2 cellular contexts compared by ENCODE assay signal in genomic region chr1:180310095-180310494, GRCh38.
TF ChIP-seq lines count a peak whose summit lies in the region.

No MANE protein-coding gene starts in this region.

TF ChIP-seq in A549, 52 proteins besides CTCF, POLR2A, EP300 and RAD21 (continued from another document):
- TF ChIP-seq CHD2 (IDR thresholded peaks at IDR 0.05; ENCODE audit: low read length, partially characterized antibody), result no peak
- peak; percentile 67; the same call in 1 of the 2 replicates for TF ChIP-seq RARB (CRISPR knock-in tag; IDR thresholded peaks at IDR 0.05)
- TF ChIP-seq CHD4 (IDR thresholded peaks at IDR 0.05; ENCODE audit: borderline replicate concordance), result no peak
- TF ChIP-seq ESRRA (IDR thresholded peaks at IDR 0.05; ENCODE audit: borderline replicate concordance, low read length), result no peak
- TF ChIP-seq SMC3 (IDR thresholded peaks at IDR 0.05), result no peak
- 0 out of 2 replicates have a peak, but pooled peaks have one; percentile 24 for TF ChIP-seq FOSL2 (IDR thresholded peaks at IDR 0.05)
- TF ChIP-seq FOSL2 (CRISPR knock-in tag; IDR thresholded peaks at IDR 0.05), result peak; percentile 87
- no peak for TF ChIP-seq SREBF2 (IDR thresholded peaks at IDR 0.05)
- TF ChIP-seq JUN (IDR thresholded peaks at IDR 0.05), result 0 out of 5 replicates have a peak, but pooled peaks of 1 of the 2 experiments have one; percentile 28
- no peak for TF ChIP-seq HOXB5 (CRISPR knock-in tag; IDR thresholded peaks at IDR 0.05)
- TF ChIP-seq TP53 (CRISPR knock-in tag; IDR thresholded peaks at IDR 0.05), result no peak
- TF ChIP-seq HOXB13 (CRISPR knock-in tag; IDR thresholded peaks at IDR 0.05; ENCODE audit: low read depth), result no peak
- TF ChIP-seq, protein P1, sequence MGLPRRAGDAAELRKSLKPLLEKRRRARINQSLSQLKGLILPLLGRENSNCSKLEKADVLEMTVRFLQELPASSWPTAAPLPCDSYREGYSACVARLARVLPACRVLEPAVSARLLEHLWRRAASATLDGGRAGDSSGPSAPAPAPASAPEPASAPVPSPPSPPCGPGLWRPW (IDR thresholded peaks at IDR 0.05), result peak; percentile 81; the same call in 1 of the 2 replicates
- TF ChIP-seq E2F6 (IDR thresholded peaks at IDR 0.05; ENCODE audit: borderline replicate concordance, low read depth), result no peak

TF ChIP-seq in IMR-90, 13 proteins besides CTCF, POLR2A, EP300 and RAD21 (continued from another document):
- TF ChIP-seq, protein P2, sequence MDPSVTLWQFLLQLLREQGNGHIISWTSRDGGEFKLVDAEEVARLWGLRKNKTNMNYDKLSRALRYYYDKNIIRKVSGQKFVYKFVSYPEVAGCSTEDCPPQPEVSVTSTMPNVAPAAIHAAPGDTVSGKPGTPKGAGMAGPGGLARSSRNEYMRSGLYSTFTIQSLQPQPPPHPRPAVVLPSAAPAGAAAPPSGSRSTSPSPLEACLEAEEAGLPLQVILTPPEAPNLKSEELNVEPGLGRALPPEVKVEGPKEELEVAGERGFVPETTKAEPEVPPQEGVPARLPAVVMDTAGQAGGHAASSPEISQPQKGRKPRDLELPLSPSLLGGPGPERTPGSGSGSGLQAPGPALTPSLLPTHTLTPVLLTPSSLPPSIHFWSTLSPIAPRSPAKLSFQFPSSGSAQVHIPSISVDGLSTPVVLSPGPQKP (IDR thresholded peaks at IDR 0.05; ENCODE audit: borderline replicate concordance, low read depth, low read length), result no peak
